ENCODE assay signal across 8 cellular contexts in the genomic region with DNA sequence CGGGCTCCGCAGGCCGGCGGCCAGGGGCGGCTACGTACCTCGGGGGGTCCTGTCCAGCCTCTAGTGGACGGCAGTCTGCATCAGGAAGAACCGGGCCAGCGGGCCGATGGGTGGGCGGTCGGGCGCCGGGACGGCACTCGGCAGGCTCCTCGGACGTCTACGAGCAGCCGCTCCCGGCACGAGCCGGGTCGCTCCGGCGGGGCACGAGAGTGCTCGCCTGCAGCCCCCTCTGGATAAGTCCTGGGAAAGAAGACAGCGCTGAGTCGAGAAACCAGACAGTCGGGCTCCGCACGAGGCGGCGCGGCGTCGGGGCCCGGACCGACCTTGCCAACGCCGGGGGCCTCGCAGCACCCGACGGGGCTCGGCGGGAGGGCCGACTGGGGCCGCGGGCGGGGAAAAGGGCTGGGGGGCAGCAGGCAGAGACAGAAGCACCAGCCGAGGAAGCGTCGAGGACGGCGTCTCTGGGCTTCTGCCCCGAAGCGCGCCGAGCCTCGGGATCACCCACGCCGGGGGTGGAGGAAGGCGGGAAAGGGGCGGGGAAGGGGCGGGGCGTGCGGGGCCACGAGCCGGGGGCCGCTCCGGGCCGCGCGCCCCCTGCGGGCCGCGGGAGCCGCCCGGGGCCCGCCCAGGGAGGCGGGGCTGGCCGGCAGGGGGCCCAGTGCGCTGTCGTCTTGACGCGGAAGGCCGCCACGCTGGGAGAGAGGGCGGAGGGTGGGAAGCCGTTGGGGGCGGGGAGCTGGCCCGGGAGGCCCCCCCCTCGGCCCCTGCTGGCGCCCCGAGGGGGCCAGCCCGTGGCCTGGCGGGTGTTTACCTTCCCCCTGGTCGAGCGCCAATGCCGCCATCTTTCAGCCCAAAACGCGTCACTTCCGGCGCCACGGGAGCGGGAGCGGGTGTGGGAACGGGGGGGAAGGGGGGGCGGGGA. TPM values are rescaled to one million over a fixed set of nuclear protein-coding genes. Genes with fewer than 3 reads are reported as not detected.
A peak's percentile ranks its signal among the peaks of the same experiment; 100 is the strongest.
DNase-seq lines count a peak whose midpoint lies in the region; ATAC-seq, FAIRE-seq and TF ChIP-seq lines count a peak whose summit lies in the region.

No MANE protein-coding gene starts in this region.

- DNase-seq in NCI-H146 (lab: John Stamatoyannopoulos, UW), result peak; percentile 89
- DNase-seq in T-helper 1 cell, result peak; percentile 62 to 89 (median 74)
- DNase-seq in amniotic stem cell (lab: John Stamatoyannopoulos, UW), result peak; percentile 84
- DNase-seq in right atrium auricular region (ENCODE audit: low spot score), result peak; percentile 83
- peak; percentile 49 for DNase-seq in pulmonary artery endothelial cell (ENCODE audit: low read depth, low spot score)
- peak; percentile 83 for DNase-seq in urothelium cell line (ENCODE audit: low spot score)

- peak overlapping the region; percentile 66 to 75 for H3K4me3 ChIP-seq in right atrium auricular region

- no peak for FAIRE-seq in urothelium cell line (lab: Jason Lieb, UNC)

- ATAC-seq in GM18498 (IDR thresholded peaks at IDR 0.05; ENCODE audit: unreplicated experiment) (peak; percentile 91), HG02840 (IDR thresholded peaks at IDR 0.05; ENCODE audit: low FRiP score, unreplicated experiment) (peak; percentile 84)

- H3K27me3 ChIP-seq in right atrium auricular region, result peaks cover 0 to 2% of the 10 kb centered on the region in 2 donors

- TF ChIP-seq CTCF in right atrium auricular region (IDR thresholded peaks at IDR 0.05), result no peak

- peak overlapping the region; percentile 92 to 97 for H3K27ac ChIP-seq in right atrium auricular region

- H3K4me1 ChIP-seq in right atrium auricular region, result no peaks in the 10 kb centered on the region

- H3K36me3 ChIP-seq in right atrium auricular region, result no peaks in the 10 kb centered on the region

- peaks cover 0 to 7% of the 10 kb centered on the region in 2 donors for H3K9me3 ChIP-seq in right atrium auricular region

RNA-seq across cellular contexts. Expression of a gene that starts 1.9 kb away (rescaled TPM):
- 1 to 10 TPM; 5.7 to 6.9 TPM for total RNA-seq in right atrium auricular region
- 4.4 and 6.5 TPM in 2 replicates for total RNA-seq in pulmonary artery endothelial cell

RNA-seq across cellular contexts. Expression of a gene that starts 29.7 kb away (rescaled TPM):
- total RNA-seq in right atrium auricular region, result 10 to 100 TPM; 61.6 to 64.9 TPM
- 298 and 386 TPM in 2 replicates for total RNA-seq in pulmonary artery endothelial cell

Comparison
In these comparisons a context has a peak if more than half of its experiments do, and no peak if none do; other contexts are left out.
1. Peak in every context shown above with its lines: DNase-seq, ATAC-seq, H3K4me3 ChIP-seq and H3K27ac ChIP-seq.